Comparison of ENCODE assay signal across 38 cellular contexts in the genomic region with DNA sequence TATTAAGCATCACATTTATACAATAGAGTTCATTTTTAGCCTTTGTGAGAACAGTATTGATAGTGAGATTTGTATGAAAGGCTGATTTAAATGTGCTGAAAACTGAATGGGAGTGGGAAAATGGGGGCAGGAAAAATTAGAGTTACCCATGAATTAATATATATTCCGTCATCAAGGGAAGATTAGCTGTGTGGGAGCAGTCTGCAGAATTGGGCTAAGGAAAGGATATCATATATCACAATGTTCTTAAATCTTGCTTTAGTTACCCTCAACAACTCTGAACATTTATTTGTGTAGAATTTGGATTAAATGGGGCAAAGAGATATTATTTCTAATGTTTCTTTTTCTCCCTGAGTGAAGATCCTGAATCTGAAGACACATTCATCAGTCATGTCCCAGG. TPM values are rescaled to one million over a fixed set of nuclear protein-coding genes. Genes with fewer than 3 reads are reported as not detected.
"Had no signal": no experiment of that assay in that cellular context is flagged by ENCODE, and none has a peak within 500 bp of the region (broad histone marks: within the 10 kb centered on the region; RNA-seq: fewer than 3 reads in every experiment).

OR51Q1 (plus strand) TSS at position 301 of the 400 bp plus-strand sequence; CDS start at position 391, 90 bp downstream.

- DNase-seq: activated B cell treated with CpG ODN at 0.5 μM for 24 hours; activated CD4-positive, alpha-beta memory T cell treated with anti-CD3 and anti-CD28 coated beads for 36 hours; activated CD4-positive, alpha-beta T cell treated with anti-CD3 and anti-CD28 coated beads for 4 hours; activated CD4-positive, alpha-beta T cell treated with anti-CD3 and anti-CD28 coated beads, Interleukin-2, amount 10 ng/mL, durations not matched to agents 24 days and 14 days; activated CD4-positive, alpha-beta T cell treated with anti-CD3 and anti-CD28 coated beads, Interleukin-2, amount 50 U/mL, for 1 hour; activated CD4-positive, alpha-beta T cell treated with anti-CD3 and anti-CD28 coated beads, Interleukin-2, amount 50 U/mL, for 4 hours; activated CD4-positive, CD25-positive, alpha-beta regulatory T cell treated with anti-CD3 and anti-CD28 coated beads, Interleukin-2, amount 50 U/mL, for 72 hours; activated CD8-positive, alpha-beta memory T cell treated with anti-CD3 and anti-CD28 coated beads, Interleukin-2, amount 50 U/mL, for 4 hours; activated CD8-positive, alpha-beta T cell treated with anti-CD3 and anti-CD28 coated beads for 36 hours; activated effector memory CD4-positive, alpha-beta T cell treated with anti-CD3 and anti-CD28 coated beads, Interleukin-2, amount 50 U/mL, for 16 hours; activated gamma-delta T cell treated with Interleukin-2 at 50 U/mL for 16 hours; activated naive CD4-positive, alpha-beta T cell; activated naive CD4-positive, alpha-beta T cell treated with anti-CD3 and anti-CD28 coated beads for 36 hours; activated naive CD4-positive, alpha-beta T cell treated with anti-CD3 and anti-CD28 coated beads, Interleukin-2, amount 50 U/mL, for 16 hours; activated naive CD8-positive, alpha-beta T cell treated with anti-CD3 and anti-CD28 coated beads for 36 hours; activated T-cell treated with anti-CD3 and anti-CD28 coated beads for 4 hours; activated T-cell treated with anti-CD3 and anti-CD28 coated beads, Interleukin-2, amount 50 U/mL, for 1 hour; activated T-cell treated with anti-CD3 and anti-CD28 coated beads, Interleukin-2, amount 50 U/mL, for 4 hours; activated T-cell treated with anti-CD3 and anti-CD28 coated beads, Interleukin-2, amount 50 U/mL, for 72 hours; adrenal gland; amniotic stem cell; aorta; body of pancreas; brain microvascular endothelial cell; central memory CD4-positive, alpha-beta T cell; T-helper 1 cell; T-helper 2 cell; T-helper 9 cell had no signal

- H3K4me1 ChIP-seq: adrenal gland, body of pancreas, breast epithelium had no signal

- ATAC-seq: activated CD8-positive, alpha-beta T cell treated with anti-CD3 and anti-CD28 coated beads for 36 hours; activated naive CD4-positive, alpha-beta T cell treated with anti-CD3 and anti-CD28 coated beads, Interleukin-2, amount 50 U/mL, for 72 hours; activated T-cell treated with anti-CD3 and anti-CD28 coated beads, Interleukin-2, amount 50 U/mL, for 4 hours; activated T-cell treated with anti-CD3 and anti-CD28 coated beads, Interleukin-2, amount 50 U/mL, for 72 hours; activated T-helper 17 cell treated with anti-CD3 and anti-CD28 coated beads, Interleukin-2, amount 50 U/mL, for 72 hours; body of pancreas had no signal

- FAIRE-seq: astrocyte, TTC549 had no signal

- H3K9me3 ChIP-seq: adrenal gland, body of pancreas, breast epithelium had no signal

- H3K27ac ChIP-seq: adrenal gland, body of pancreas, brain microvascular endothelial cell, breast epithelium, VCaP had no signal

- H3K4me3 ChIP-seq: adrenal gland, body of pancreas, breast epithelium had no signal

- H3K36me3 ChIP-seq: adrenal gland, brain microvascular endothelial cell, breast epithelium had no signal

- H3K27me3 ChIP-seq: adrenal gland, body of pancreas, brain microvascular endothelial cell, breast epithelium had no signal

RNA-seq across cellular contexts. Expression of gene OR51Q1, which starts in this region (rescaled TPM):
- total RNA-seq: activated B cell treated with CpG ODN at 0.5 μM for 24 hours; activated CD4-positive, alpha-beta memory T cell treated with anti-CD3 and anti-CD28 coated beads for 36 hours; activated CD4-positive, alpha-beta T cell treated with anti-CD3 and anti-CD28 coated beads, Interleukin-2, amount 10 ng/mL, durations not matched to agents 24 days and 14 days; activated CD8-positive, alpha-beta memory T cell treated with anti-CD3 and anti-CD28 coated beads for 36 hours; activated CD8-positive, alpha-beta T cell treated with anti-CD3 and anti-CD28 coated beads for 36 hours; activated naive CD4-positive, alpha-beta T cell treated with anti-CD3 and anti-CD28 coated beads for 36 hours; activated naive CD4-positive, alpha-beta T cell treated with anti-CD3 and anti-CD28 coated beads, Interleukin-2, amount 50 U/mL, for 72 hours; activated naive CD8-positive, alpha-beta T cell treated with anti-CD3 and anti-CD28 coated beads for 36 hours; activated T-cell treated with anti-CD3 and anti-CD28 coated beads, Interleukin-2, amount 50 U/mL, for 4 hours; activated T-cell treated with anti-CD3 and anti-CD28 coated beads, Interleukin-2, amount 50 U/mL, for 72 hours; activated T-helper 1 cell treated with anti-CD3 and anti-CD28 coated beads, Interleukin-12 subunit alpha, Interleukin-12 subunit beta, Interleukin-2, Interleukin-4 antibody, amounts not matched to agents 30 ng/mL and 10 ng/mL and 1 ng/mL, durations not matched to agents 14 hours and 24 hours and 36 hours; activated T-helper 17 cell treated with anti-CD3 and anti-CD28 coated beads, Interleukin-2, amount 50 U/mL, for 72 hours; adrenal gland; aorta; astrocyte; body of pancreas; breast epithelium; cardiac septum; cerebellum had no signal
- polyA plus RNA-seq: adrenal gland had no signal
